Comparison of ENCODE assay signal across 14 cellular contexts in the genomic region with DNA sequence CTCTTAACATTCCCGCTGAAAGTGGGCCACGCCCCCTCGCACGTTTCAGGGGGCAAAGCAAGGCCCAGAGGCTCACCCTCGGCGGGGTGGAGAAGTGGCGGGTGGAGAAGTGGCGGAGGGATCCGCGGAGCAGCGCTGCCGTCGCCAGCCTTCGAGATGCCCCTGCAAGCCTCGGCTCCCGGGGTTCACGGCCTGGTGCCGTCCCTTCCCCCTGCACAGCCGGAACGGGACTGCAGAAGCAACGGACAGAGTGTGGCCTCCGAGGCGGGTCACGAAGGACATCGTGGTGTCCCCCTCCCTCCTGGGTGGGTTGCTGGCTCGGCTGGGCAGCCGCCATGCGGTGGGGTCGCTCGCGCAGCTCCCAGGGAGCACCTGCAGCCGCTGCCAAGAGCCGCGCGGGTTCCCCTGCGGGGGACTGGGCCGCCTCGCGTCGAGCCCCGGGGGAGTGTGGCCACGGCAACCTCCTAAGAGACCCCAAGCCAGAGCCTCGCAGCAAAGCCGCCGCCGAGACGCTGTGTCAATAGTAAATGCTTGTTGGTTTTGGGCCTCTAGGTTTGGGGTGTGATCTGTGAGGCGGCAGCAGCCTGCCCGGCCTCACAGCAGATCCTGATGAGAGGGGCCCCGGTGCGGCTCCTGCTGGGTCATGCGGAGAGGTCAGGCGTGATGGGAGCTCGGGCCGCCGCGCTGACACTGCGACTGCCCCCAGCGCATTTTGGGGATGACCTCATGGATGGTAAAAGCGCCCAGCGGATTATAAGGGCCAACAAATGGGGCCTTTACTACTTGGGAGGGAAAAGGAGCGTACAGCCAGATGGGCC. TPM values are rescaled to one million over a fixed set of nuclear protein-coding genes. Genes with fewer than 3 reads are reported as not detected.
DNase-seq lines count a peak whose midpoint lies in the region; ATAC-seq and TF ChIP-seq lines count a peak whose summit lies in the region.
"Had no signal": no experiment of that assay in that cellular context is flagged by ENCODE, and none has a peak within 500 bp of the region (broad histone marks: within the 10 kb centered on the region; RNA-seq: fewer than 3 reads in every experiment).

No MANE protein-coding gene starts in this region.

- H3K9me3 ChIP-seq in naive thymus-derived CD4-positive, alpha-beta T cell (ENCODE audit: control insufficient read depth in 2 of 3, low read length in 3 of 3) = no peaks in the 10 kb centered on the region
- H3K9me3 ChIP-seq in WERI-Rb-1 (ENCODE audit: severe bottlenecking) = no peaks in the 10 kb centered on the region
- H3K9me3 ChIP-seq: testis had no signal

- H3K27ac Mint-ChIP-seq in activated T-helper 17 cell treated with anti-CD3 and anti-CD28 coated beads, Interleukin-2, amount 50 U/mL, for 72 hours = peak overlapping the region; percentile 99
- H3K27ac Mint-ChIP-seq in naive thymus-derived CD4-positive, alpha-beta T cell = peak overlapping the region; percentile 93 to 100 (median 98)
- H3K27ac Mint-ChIP-seq in activated T-helper 2 cell treated with anti-CD3 and anti-CD28 coated beads, Interferon-gamma antibody, Interleukin-2, Interleukin-4, amounts not matched to agents 10 μg/mL and 5 μg/mL and 100 μg/mL, durations not matched to agents 14 hours and 24 hours and 36 hours = no peak overlapping the region

- DNase-seq in DMS153 (lab: John Stamatoyannopoulos, UW) (peak; percentile 58), HEK293T (ENCODE audit: extremely low spot score) (no peak), WERI-Rb-1 (no peak)
- DNase-seq in naive thymus-derived CD4-positive, alpha-beta T cell = no peak
- no peak for DNase-seq in activated T-helper 2 cell treated with anti-CD3 and anti-CD28 coated beads, Interferon-gamma antibody, Interleukin-2, Interleukin-4, amounts not matched to agents 10 μg/mL and 5 μg/mL and 100 μg/mL, durations not matched to agents 14 hours and 24 hours and 36 hours (ENCODE audit: low spot score)
- DNase-seq: activated CD4-positive, alpha-beta T cell treated with anti-CD3 and anti-CD28 coated beads, Interleukin-2, amount 50 U/mL, for 4 hours; Calu3; SW 1271; testis had no signal

- H3K36me3 Mint-ChIP-seq in activated T-helper 17 cell treated with anti-CD3 and anti-CD28 coated beads, Interleukin-2, amount 50 U/mL, for 72 hours (ENCODE audit: low read depth) = peaks cover 6% of the 10 kb centered on the region
- peaks cover 0 to 27% (median 3%) of the 10 kb centered on the region in 5 donors for H3K36me3 Mint-ChIP-seq in naive thymus-derived CD4-positive, alpha-beta T cell
- H3K36me3 Mint-ChIP-seq in activated T-helper 2 cell treated with anti-CD3 and anti-CD28 coated beads, Interferon-gamma antibody, Interleukin-2, Interleukin-4, amounts not matched to agents 10 μg/mL and 5 μg/mL and 100 μg/mL, durations not matched to agents 14 hours and 24 hours and 36 hours (ENCODE audit: low read depth) = peaks cover 16% of the 10 kb centered on the region

- no peaks in the 10 kb centered on the region for H3K9me3 Mint-ChIP-seq in activated T-helper 17 cell treated with anti-CD3 and anti-CD28 coated beads, Interleukin-2, amount 50 U/mL, for 72 hours
- peaks cover 0 to 2% (median 0%) of the 10 kb centered on the region in 11 donors for H3K9me3 Mint-ChIP-seq in naive thymus-derived CD4-positive, alpha-beta T cell
- no peaks in the 10 kb centered on the region for H3K9me3 Mint-ChIP-seq in activated T-helper 2 cell treated with anti-CD3 and anti-CD28 coated beads, Interferon-gamma antibody, Interleukin-2, Interleukin-4, amounts not matched to agents 10 μg/mL and 5 μg/mL and 100 μg/mL, durations not matched to agents 14 hours and 24 hours and 36 hours

- ATAC-seq in activated T-helper 17 cell treated with anti-CD3 and anti-CD28 coated beads, Interleukin-2, amount 50 U/mL, for 72 hours (replicated peaks) = no peak
- ATAC-seq in naive thymus-derived CD4-positive, alpha-beta T cell = no peak
- no peak for ATAC-seq in HG03571 (IDR thresholded peaks at IDR 0.05; ENCODE audit: unreplicated experiment)
- no peak for ATAC-seq in HG02763 (IDR thresholded peaks at IDR 0.05; ENCODE audit: unreplicated experiment)
- ATAC-seq: esophagus mucosa had no signal

- POLR2A ChIA-PET in HEK293T (lab: Yijun Ruan, JAX) = interaction anchor here (4.9 kb wide), 1 partner anchor 19 kb away, joined by 22 read pairs; a partner anchor contains a TSS
- POLR2A ChIA-PET in naive thymus-derived CD4-positive, alpha-beta T cell (lab: Charles Lee) = interaction anchor here (0.7 to 4.0 kb wide), 2 partner anchors 18 to 122 kb away, joined by 3 to 70 read pairs; a partner anchor contains a TSS

- H3K4me3 Mint-ChIP-seq in activated T-helper 17 cell treated with anti-CD3 and anti-CD28 coated beads, Interleukin-2, amount 50 U/mL, for 72 hours = no peak overlapping the region
- peak overlapping the region in 2 of 10 donors; percentile 84 to 87 for H3K4me3 Mint-ChIP-seq in naive thymus-derived CD4-positive, alpha-beta T cell
- no peak overlapping the region for H3K4me3 Mint-ChIP-seq in activated T-helper 2 cell treated with anti-CD3 and anti-CD28 coated beads, Interferon-gamma antibody, Interleukin-2, Interleukin-4, amounts not matched to agents 10 μg/mL and 5 μg/mL and 100 μg/mL, durations not matched to agents 14 hours and 24 hours and 36 hours (ENCODE audit: low read depth)

- peaks cover 34 to 43% of the 10 kb centered on the region in 2 donors for H3K4me1 ChIP-seq in naive thymus-derived CD4-positive, alpha-beta T cell (ENCODE audit: control insufficient read depth in 2 of 2, insufficient read depth in 2 of 2, low read length in 2 of 2)

- no peak overlapping the region for H3K4me3 ChIP-seq in naive thymus-derived CD4-positive, alpha-beta T cell (ENCODE audit: low read length)
- H3K4me3 ChIP-seq in WERI-Rb-1 (ENCODE audit: low read depth, low read length) = no peak overlapping the region

- no peak for TF ChIP-seq CTCF in WERI-Rb-1 (IDR thresholded peaks at IDR 0.05; ENCODE audit: low read depth, low read length)

- intact Hi-C loops in naive thymus-derived CD4-positive, alpha-beta T cell (cut with micrococcal nuclease) = no loop called here
- intact Hi-C loops in activated T-helper 2 cell treated with anti-CD3 and anti-CD28 coated beads, Interferon-gamma antibody, Interleukin-2, Interleukin-4, amounts not matched to agents 10 μg/mL and 5 μg/mL and 100 μg/mL, durations not matched to agents 14 hours and 24 hours and 36 hours (cut with micrococcal nuclease) = no loop called here

- H3K27me3 ChIP-seq in naive thymus-derived CD4-positive, alpha-beta T cell (ENCODE audit: control insufficient read depth in 2 of 2, insufficient read depth in 2 of 2, low read length in 2 of 2) = no peaks in the 10 kb centered on the region
- H3K27me3 ChIP-seq in WERI-Rb-1 (ENCODE audit: insufficient read depth, low read depth, severe bottlenecking) = no peaks in the 10 kb centered on the region
- H3K27me3 ChIP-seq: testis had no signal

- peak overlapping the region; percentile 98 for H3K27ac ChIP-seq in naive thymus-derived CD4-positive, alpha-beta T cell (ENCODE audit: low read depth, low read length)
- H3K27ac ChIP-seq in WERI-Rb-1 = no peak overlapping the region
- H3K27ac ChIP-seq: testis had no signal

- H3K36me3 ChIP-seq in naive thymus-derived CD4-positive, alpha-beta T cell (ENCODE audit: control insufficient read depth in 2 of 3, insufficient read depth in 3 of 3, low read length in 3 of 3) = peaks cover 0 to under 1% (median 0%) of the 10 kb centered on the region in 3 experiments
- H3K36me3 ChIP-seq in WERI-Rb-1 = peaks cover 5% of the 10 kb centered on the region; the same call in 1 of the 2 replicates

- CTCF ChIA-PET in HEK293T (lab: Yijun Ruan, JAX) = interaction anchor here (0.6 kb wide), 1 partner anchor 9 kb away, joined by 3 read pairs; no protein-coding TSS in a partner anchor
- CTCF ChIA-PET in naive thymus-derived CD4-positive, alpha-beta T cell (lab: Charles Lee) = no interaction called here

- no peaks in the 10 kb centered on the region for H3K27me3 Mint-ChIP-seq in activated T-helper 17 cell treated with anti-CD3 and anti-CD28 coated beads, Interleukin-2, amount 50 U/mL, for 72 hours
- no peaks in the 10 kb centered on the region for H3K27me3 Mint-ChIP-seq in naive thymus-derived CD4-positive, alpha-beta T cell
- H3K27me3 Mint-ChIP-seq in activated T-helper 2 cell treated with anti-CD3 and anti-CD28 coated beads, Interferon-gamma antibody, Interleukin-2, Interleukin-4, amounts not matched to agents 10 μg/mL and 5 μg/mL and 100 μg/mL, durations not matched to agents 14 hours and 24 hours and 36 hours (ENCODE audit: low read depth) = no peaks in the 10 kb centered on the region

- H3K4me1 Mint-ChIP-seq in activated T-helper 17 cell treated with anti-CD3 and anti-CD28 coated beads, Interleukin-2, amount 50 U/mL, for 72 hours = peaks cover 30% of the 10 kb centered on the region
- H3K4me1 Mint-ChIP-seq in naive thymus-derived CD4-positive, alpha-beta T cell = peaks cover 36 to 67% (median 47%) of the 10 kb centered on the region in 7 donors
- peaks cover 30% of the 10 kb centered on the region for H3K4me1 Mint-ChIP-seq in activated T-helper 2 cell treated with anti-CD3 and anti-CD28 coated beads, Interferon-gamma antibody, Interleukin-2, Interleukin-4, amounts not matched to agents 10 μg/mL and 5 μg/mL and 100 μg/mL, durations not matched to agents 14 hours and 24 hours and 36 hours (ENCODE audit: low read depth)

RNA-seq across cellular contexts. Expression of a gene that starts 5.5 kb away (rescaled TPM):
- 10 to 100 TPM in 1 of 2 donors, 1 to 10 TPM in 1; 6.3 to 14.1 TPM for total RNA-seq in activated T-helper 17 cell treated with anti-CD3 and anti-CD28 coated beads, Interleukin-2, amount 50 U/mL, for 72 hours
- total RNA-seq in naive thymus-derived CD4-positive, alpha-beta T cell = 10 to 100 TPM; 21.6 to 34.5 (median 22.7) TPM
- 10 to 100 TPM; 24.2 to 36.4 TPM for polyA plus RNA-seq in naive thymus-derived CD4-positive, alpha-beta T cell
- 13.6 and 15.7 TPM in 2 replicates for total RNA-seq in activated T-helper 2 cell treated with anti-CD3 and anti-CD28 coated beads, Interferon-gamma antibody, Interleukin-2, Interleukin-4, amounts not matched to agents 10 μg/mL and 5 μg/mL and 100 μg/mL, durations not matched to agents 14 hours and 24 hours and 36 hours

RNA-seq across cellular contexts. Expression of a gene that starts 16.5 kb away (rescaled TPM):
- total RNA-seq in activated T-helper 17 cell treated with anti-CD3 and anti-CD28 coated beads, Interleukin-2, amount 50 U/mL, for 72 hours = under 1 TPM in 1 of 2 donors, not detected in 1; 0.29 TPM
- total RNA-seq in naive thymus-derived CD4-positive, alpha-beta T cell = 1 to 10 TPM in 2 of 5 experiments, under 1 TPM in 2, not detected in 1; 0.24 to 1.8 (median 0.83) TPM
- polyA plus RNA-seq in naive thymus-derived CD4-positive, alpha-beta T cell = under 1 TPM in 1 of 2 donors, not detected in 1; 0.12 TPM
- total RNA-seq in activated T-helper 2 cell treated with anti-CD3 and anti-CD28 coated beads, Interferon-gamma antibody, Interleukin-2, Interleukin-4, amounts not matched to agents 10 μg/mL and 5 μg/mL and 100 μg/mL, durations not matched to agents 14 hours and 24 hours and 36 hours = 0.18 and 0.21 TPM in 2 replicates

RNA-seq across cellular contexts. Expression of a gene that starts 18.8 kb away (rescaled TPM):
- total RNA-seq in activated T-helper 17 cell treated with anti-CD3 and anti-CD28 coated beads, Interleukin-2, amount 50 U/mL, for 72 hours = 10 to 100 TPM; 31.4 to 44.5 TPM
- 10 to 100 TPM; 39.0 to 47.3 (median 45.8) TPM for total RNA-seq in naive thymus-derived CD4-positive, alpha-beta T cell
- 10 to 100 TPM; 20.4 to 41.4 TPM for polyA plus RNA-seq in naive thymus-derived CD4-positive, alpha-beta T cell
- total RNA-seq in activated T-helper 2 cell treated with anti-CD3 and anti-CD28 coated beads, Interferon-gamma antibody, Interleukin-2, Interleukin-4, amounts not matched to agents 10 μg/mL and 5 μg/mL and 100 μg/mL, durations not matched to agents 14 hours and 24 hours and 36 hours = 53.7 and 55.7 TPM in 2 replicates

RNA-seq across cellular contexts. Expression of a gene that starts 31.1 kb away (rescaled TPM):
- 10 to 100 TPM; 30.5 to 31.3 TPM for total RNA-seq in activated T-helper 17 cell treated with anti-CD3 and anti-CD28 coated beads, Interleukin-2, amount 50 U/mL, for 72 hours
- 10 to 100 TPM; 30.0 to 81.4 (median 67.8) TPM for total RNA-seq in naive thymus-derived CD4-positive, alpha-beta T cell
- polyA plus RNA-seq in naive thymus-derived CD4-positive, alpha-beta T cell = 100 to 1,000 TPM; 138 to 181 TPM
- total RNA-seq in activated T-helper 2 cell treated with anti-CD3 and anti-CD28 coated beads, Interferon-gamma antibody, Interleukin-2, Interleukin-4, amounts not matched to agents 10 μg/mL and 5 μg/mL and 100 μg/mL, durations not matched to agents 14 hours and 24 hours and 36 hours = 29.9 and 31.8 TPM in 2 replicates
- total RNA-seq: Calu3, esophagus mucosa, MCF 10A had no signal

RNA-seq across cellular contexts. Expression of a gene that starts 51.9 kb away (rescaled TPM):
- under 1 TPM in 1 of 2 donors, not detected in 1; 0.26 TPM for total RNA-seq in activated T-helper 17 cell treated with anti-CD3 and anti-CD28 coated beads, Interleukin-2, amount 50 U/mL, for 72 hours
- 1 to 10 TPM in 2 of 5 experiments, under 1 TPM in 1, not detected in 2; 0.82 to 2.3 (median 2.1) TPM for total RNA-seq in naive thymus-derived CD4-positive, alpha-beta T cell
- polyA plus RNA-seq in naive thymus-derived CD4-positive, alpha-beta T cell = not detected
- not detected in 2 replicates for total RNA-seq in activated T-helper 2 cell treated with anti-CD3 and anti-CD28 coated beads, Interferon-gamma antibody, Interleukin-2, Interleukin-4, amounts not matched to agents 10 μg/mL and 5 μg/mL and 100 μg/mL, durations not matched to agents 14 hours and 24 hours and 36 hours
